In the genomic region with DNA sequence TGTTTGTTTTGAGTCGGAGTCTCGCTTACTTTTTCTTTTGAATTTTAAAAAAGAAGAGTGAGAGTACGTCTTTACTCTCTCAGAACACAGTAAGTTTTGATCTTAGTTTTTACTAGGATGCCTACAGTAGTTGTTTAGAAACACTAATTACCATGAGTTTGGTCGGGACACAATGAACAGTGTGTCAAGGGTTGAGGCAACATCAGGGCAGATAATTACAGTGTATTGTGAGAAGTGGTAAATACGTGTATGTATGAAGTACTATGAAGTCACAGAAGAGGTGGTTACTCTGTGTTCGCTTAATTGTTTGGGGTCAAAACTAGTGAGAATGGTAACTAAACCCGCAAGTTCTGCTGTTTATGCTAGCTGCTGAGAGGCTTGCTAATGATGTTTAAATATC, we compare ENCODE assay signal across 35 cellular contexts. TPM values are rescaled to one million over a fixed set of nuclear protein-coding genes. Genes with fewer than 3 reads are reported as not detected.
DNase-seq lines count a peak whose midpoint lies in the region; ATAC-seq, FAIRE-seq and TF ChIP-seq lines count a peak whose summit lies in the region.
"Had no signal": no experiment of that assay in that cellular context is flagged by ENCODE, and none has a peak within 500 bp of the region (broad histone marks: within the 10 kb centered on the region; RNA-seq: fewer than 3 reads in every experiment).

No MANE protein-coding gene starts in this region.

- no peak for FAIRE-seq in HepG2 (lab: Jason Lieb, UNC)
- FAIRE-seq: endometrium, urothelium cell line had no signal

- DNase-seq in HepG2 (ENCODE audit: low spot score) (no peak), right lobe of liver (no peak), NCI-H2227 (lab: John Stamatoyannopoulos, UW; ENCODE audit: unreplicated experiment) (peak; percentile 42), fibroblast of lung (ENCODE audit: low read depth in 2 of 2) (no peak), medulla oblongata (ENCODE audit: extremely low spot score) (no peak), H4 (ENCODE audit: low spot score) (no peak), dedifferentiated amniotic fluid mesenchymal stem cell (ENCODE audit: extremely low spot score) (no peak)
- DNase-seq: activated CD4-positive, alpha-beta memory T cell treated with anti-CD3 and anti-CD28 coated beads, Interleukin-2, amount 10 ng/mL, durations not matched to agents 7 days and 5 days; activated CD4-positive, alpha-beta T cell treated with anti-CD3 and anti-CD28 coated beads for 1 hour; activated CD8-positive, alpha-beta memory T cell treated with anti-CD3 and anti-CD28 coated beads, Interleukin-2, amount 50 U/mL, for 4 hours; activated naive CD4-positive, alpha-beta T cell treated with anti-CD3 and anti-CD28 coated beads for 36 hours; AML-193; body of pancreas; CD8-positive, alpha-beta memory T cell; dermis blood vessel endothelial cell; EL; esophagus squamous epithelium; H7; hypothalamus; immature natural killer cell; mesenchymal stem cell; MM.1S; NCI-H2171 treated with DMSO at 0.1 percent for 48 hours; NCI-H524; right cardiac atrium; SHP77; spleen; stimulated activated CD4-positive, alpha-beta T cell treated with anti-CD3 and anti-CD28 coated beads, Interleukin-2, amount 100 ng/mL, for 24 hours; stimulated activated CD8-positive, alpha-beta memory T cell treated with anti-CD3 and anti-CD28 coated beads, Interleukin-4, amount 100 ng/mL, for 48 hours; testis had no signal

- no peak overlapping the region for H3K9ac ChIP-seq in HepG2 (ENCODE audit: insufficient read depth, low read depth, low read length)
- no peak overlapping the region for H3K9ac ChIP-seq in fibroblast of lung (ENCODE audit: insufficient read depth, low read length)

- H3K9me3 ChIP-seq in HepG2 (ENCODE audit: low read length) (no peaks in the 10 kb centered on the region), right lobe of liver (no peaks in the 10 kb centered on the region), fibroblast of lung (ENCODE audit: control insufficient read depth, insufficient read depth, low read depth, low read length) (no peaks in the 10 kb centered on the region)
- H3K9me3 ChIP-seq: body of pancreas, esophagus squamous epithelium, gastroesophageal sphincter, neutrophil, spleen, testis had no signal

- H3K4me2 ChIP-seq in HepG2 (ENCODE audit: low read depth, low read length): no peak overlapping the region
- peak overlapping the region; percentile 5 for H3K4me2 ChIP-seq in fibroblast of lung (ENCODE audit: extremely low read depth, insufficient read depth, low read length)

- no peak for TF ChIP-seq CTCF in HepG2 (CRISPR knock-in tag; IDR thresholded peaks at IDR 0.05)
- TF ChIP-seq CTCF in right lobe of liver (IDR thresholded peaks at IDR 0.05): no peak
- no peak for TF ChIP-seq CTCF in fibroblast of lung (conservative IDR thresholded peaks at IDR 0.05 in 1 of 2, IDR thresholded peaks at IDR 0.05 in 1 of 2; ENCODE audit: low read depth in 1 of 2, low read length in 2 of 2)

- TF ChIP-seq POLR2A in HepG2 (IDR thresholded peaks at IDR 0.05; ENCODE audit: insufficient read depth in 1 of 2, low read depth in 2 of 2, low read length in 2 of 2) (no peak), right lobe of liver (IDR thresholded peaks at IDR 0.05) (no peak)

- ATAC-seq in HepG2: no peak
- no peak for ATAC-seq in right lobe of liver
- ATAC-seq in GM18498 (IDR thresholded peaks at IDR 0.05; ENCODE audit: unreplicated experiment): no peak
- ATAC-seq: body of pancreas, gastroesophageal sphincter, right cardiac atrium had no signal

- no peak for TF ChIP-seq RAD21 in HepG2 (CRISPR knock-in tag; IDR thresholded peaks at IDR 0.05)

- no peaks in the 10 kb centered on the region for H3K4me1 ChIP-seq in HepG2 (ENCODE audit: insufficient read depth, low read length)
- peaks cover 0 to 13% (median 0%) of the 10 kb centered on the region in 4 donors for H3K4me1 ChIP-seq in right lobe of liver
- no peaks in the 10 kb centered on the region for H3K4me1 ChIP-seq in fibroblast of lung (ENCODE audit: control insufficient read depth, extremely low read depth, insufficient read depth, low read length)

- H2AFZ ChIP-seq in HepG2 (ENCODE audit: low read length): no peak overlapping the region
- H2AFZ ChIP-seq in fibroblast of lung (ENCODE audit: low read length): no peak overlapping the region

- no peaks in the 10 kb centered on the region; a peak in 3 of 5 replicates for H3K36me3 ChIP-seq in HepG2 (replicated peaks in 1 of 2; ENCODE audit: control insufficient read depth in 1 of 2, insufficient read depth in 2 of 2, low read length in 2 of 2)
- no peaks in the 10 kb centered on the region for H3K36me3 ChIP-seq in right lobe of liver
- no peaks in the 10 kb centered on the region for H3K36me3 ChIP-seq in fibroblast of lung (ENCODE audit: control insufficient read depth, insufficient read depth, low read length)
- H3K36me3 ChIP-seq: gastroesophageal sphincter, neutrophil had no signal

- CTCF ChIA-PET in HepG2 (lab: Yijun Ruan, JAX; ENCODE audit: low intra/inter-chr PET ratio, low total read pairs): no interaction called here

- H3K27ac ChIP-seq in HepG2 (ENCODE audit: extremely low read length, insufficient read depth, low read length) (no peak overlapping the region), right lobe of liver (no peak overlapping the region), fibroblast of lung (ENCODE audit: insufficient read depth, low read length) (no peak overlapping the region)
- H3K27ac ChIP-seq: body of pancreas, esophagus squamous epithelium, gastroesophageal sphincter, neutrophil, spleen, testis had no signal

- no peak overlapping the region for H3K4me3 ChIP-seq in HepG2 (replicated peaks in 1 of 3; ENCODE audit: insufficient read depth in 1 of 3, low read depth in 2 of 3, low read length in 3 of 3)
- H3K4me3 ChIP-seq in right lobe of liver: no peak overlapping the region
- no peak overlapping the region for H3K4me3 ChIP-seq in fibroblast of lung (replicated peaks in 1 of 4; ENCODE audit: control extremely low read depth in 1 of 4, insufficient read depth in 1 of 4, low read depth in 3 of 4, low read length in 4 of 4)
- H3K4me3 ChIP-seq: body of pancreas, esophagus squamous epithelium, gastroesophageal sphincter, spleen, testis had no signal

- peaks cover 37% of the 10 kb centered on the region; the same call in 1 of the 2 replicates for H4K20me1 ChIP-seq in HepG2 (ENCODE audit: insufficient read depth, low read length)
- peaks cover 11% of the 10 kb centered on the region for H4K20me1 ChIP-seq in fibroblast of lung (ENCODE audit: control insufficient read depth, extremely low read depth, insufficient read depth, low read length)

- intact Hi-C loops in HepG2 (cut with micrococcal nuclease; ENCODE audit: unreplicated experiment) (no loop called here), right lobe of liver (cut with DNase I) (no loop called here)

- WGBS in HepG2 (ENCODE audit: low lambda C conversion rate): 96% methylated on average over 7 of the region's 7 CpGs
- 68% methylated on average over 6 of the region's 7 CpGs for WGBS in right lobe of liver (ENCODE audit: insufficient coverage, low coverage, low lambda C conversion rate, missing lambda C conversion rate)

- H3K27me3 ChIP-seq in HepG2 (ENCODE audit: control insufficient read depth in 1 of 2, insufficient read depth in 2 of 2, low read length in 2 of 2) (no peaks in the 10 kb centered on the region), right lobe of liver (no peaks in the 10 kb centered on the region), fibroblast of lung (ENCODE audit: control insufficient read depth, insufficient read depth, low read length) (no peaks in the 10 kb centered on the region)
- H3K27me3 ChIP-seq: body of pancreas, esophagus squamous epithelium, gastroesophageal sphincter, neutrophil, spleen, testis had no signal

- in situ Hi-C loops in HepG2 (cut with HindIII; ENCODE audit: extremely low pct_ligation_motif_present, low pct_unique_long_range_greater_than_20kb): no loop called here

- H3K79me2 ChIP-seq in HepG2 (ENCODE audit: insufficient read depth, low read length) (peaks cover 93% of the 10 kb centered on the region), fibroblast of lung (ENCODE audit: control insufficient read depth, insufficient read depth, low read length) (peaks cover 98% of the 10 kb centered on the region)

- TF ChIP-seq EP300 in HepG2 (IDR thresholded peaks at IDR 0.05; ENCODE audit: low read depth in 2 of 2, low read length in 2 of 2) (no peak), HepG2 (CRISPR knock-in tag; IDR thresholded peaks at IDR 0.05; ENCODE audit: borderline replicate concordance) (no peak)

- BruUV-seq in HepG2 (replicated peaks; lab: Mats Ljungman, UMichigan): no TSS peak

- POLR2A ChIA-PET in HepG2 (lab: Yijun Ruan, JAX): no interaction called here

TF ChIP-seq in HepG2, 621 proteins besides CTCF, POLR2A, EP300 and RAD21 (continues in another document):
- TF ChIP-seq SIX4 (CRISPR knock-in tag; IDR thresholded peaks at IDR 0.05): no peak
- TF ChIP-seq RFX1 (IDR thresholded peaks at IDR 0.05): no peak

RNA-seq across cellular contexts. Expression of gene PAFAH1B1, which starts 18.2 kb away (rescaled TPM):
- total RNA-seq in HepG2 (2016; rRNA removed; fragmentation: Illumina TruSeq; extraction: Trizol): 64.9 and 93.8 TPM in 2 replicates
- total RNA-seq in HepG2 (2016; cell fraction: cytosol; rRNA removed; fragmentation: Illumina TruSeq; extraction: Trizol; ENCODE audit: low read depth): 25.0 and 28.0 TPM in 2 replicates
- 64.0 and 82.0 TPM in 2 replicates for total RNA-seq in HepG2 (2016; cell fraction: insoluble cytoplasmic fraction; rRNA removed; fragmentation: Illumina TruSeq; extraction: Trizol)
- 28.1 and 42.3 TPM in 2 replicates for total RNA-seq in HepG2 (2016; cell fraction: membrane; rRNA removed; fragmentation: Illumina TruSeq; extraction: Trizol)
- 32.7 and 40.0 TPM in 2 replicates for total RNA-seq in HepG2 (2016; cell fraction: nucleus; rRNA removed; fragmentation: Illumina TruSeq; extraction: Trizol)
- 35.9 and 46.0 TPM in 2 replicates for polyA plus RNA-seq in HepG2 (2011; rRNA removed)
- 20.0 and 28.0 TPM in 2 replicates for polyA plus RNA-seq in HepG2 (2011; cell fraction: cytosol; rRNA removed)
- polyA plus RNA-seq in HepG2 (2011; cell fraction: nucleus; rRNA removed): 20.1 and 28.1 TPM in 2 replicates
- polyA plus RNA-seq in HepG2 (2012): 59.7 and 61.2 TPM in 2 replicates
- polyA plus RNA-seq in HepG2 (2016; cell fraction: cytosol; fragmentation: Illumina TruSeq; extraction: Trizol; ENCODE audit: low read depth): 15.1 and 21.5 TPM in 2 replicates
- 80.8 and 92.4 TPM in 2 replicates for polyA plus RNA-seq in HepG2 (2016; cell fraction: insoluble cytoplasmic fraction; fragmentation: Illumina TruSeq; extraction: Trizol; ENCODE audit: low read depth)
- polyA plus RNA-seq in HepG2 (2016; cell fraction: membrane; fragmentation: Illumina TruSeq; extraction: Trizol; ENCODE audit: low read depth): 21.9 and 31.1 TPM in 2 replicates
- polyA plus RNA-seq in HepG2 (2016; cell fraction: nucleus; fragmentation: Illumina TruSeq; extraction: Trizol; ENCODE audit: insufficient read depth, low read depth): 58.0 and 61.2 TPM in 2 replicates
- polyA minus RNA-seq in HepG2 (2011; rRNA and poly(A)+ RNA removed; ENCODE audit: low replicate concordance): 45.1 and 73.6 TPM in 2 replicates
- polyA minus RNA-seq in HepG2 (2011; cell fraction: cytosol; rRNA and poly(A)+ RNA removed): 28.9 and 44.8 TPM in 2 replicates
- 38.7 and 39.8 TPM in 2 replicates for polyA minus RNA-seq in HepG2 (2011; cell fraction: nucleus; rRNA and poly(A)+ RNA removed)
- 10 to 100 TPM; 32.6 to 69.9 (median 42.2) TPM for total RNA-seq in right lobe of liver
- 78.6 and 108 TPM in 2 replicates for total RNA-seq in fibroblast of lung
- polyA plus RNA-seq in fibroblast of lung: 87.7 and 107 TPM in 2 replicates
- polyA plus RNA-seq in fibroblast of lung (2012): 103 and 114 TPM in 2 replicates
- polyA minus RNA-seq in fibroblast of lung (ENCODE audit: low replicate concordance): 70.3 and 102 TPM in 2 replicates
- total RNA-seq in H4 (2014; rRNA removed; shearing (Covaris generic)): 49.1 and 57.1 TPM in 2 replicates
